In genomic region chr7:18421297-18422004, GRCh38 we compare ENCODE assay signal across 11 cellular contexts.
DNase-seq lines count a peak whose midpoint lies in the region; TF ChIP-seq lines count a peak whose summit lies in the region.
"Had no signal": no experiment of that assay in that cellular context is flagged by ENCODE, and none has a peak within 500 bp of the region (broad histone marks: within the 10 kb centered on the region; RNA-seq: fewer than 3 reads in every experiment).

No MANE protein-coding gene starts in this region.

- H3K9me3 ChIP-seq in Loucy (ENCODE audit: insufficient read depth, low read depth, low read length) (no peaks in the 10 kb centered on the region), smooth muscle cell (replicated peaks; ENCODE audit: low read depth) (no peaks in the 10 kb centered on the region)

- H3K27me3 ChIP-seq in Loucy (ENCODE audit: insufficient read depth, low read length, poor library complexity, severe bottlenecking) (no peaks in the 10 kb centered on the region), smooth muscle cell (ENCODE audit: low read depth) (no peaks in the 10 kb centered on the region)

- H3K4me1 ChIP-seq in Loucy (ENCODE audit: insufficient read depth, low read length, poor library complexity, severe bottlenecking) (peaks cover 32% of the 10 kb centered on the region), smooth muscle cell (ENCODE audit: low read depth) (peaks cover 34% of the 10 kb centered on the region)

- H3K4me1 Mint-ChIP-seq in activated naive CD8-positive, alpha-beta T cell treated with anti-CD3 and anti-CD28 coated beads for 36 hours, result no peaks in the 10 kb centered on the region
- H3K4me1 Mint-ChIP-seq: activated T-helper 17 cell treated with anti-CD3 and anti-CD28 coated beads, Interleukin-2, amount 50 U/mL, for 72 hours had no signal

- H3K4me2 ChIP-seq in Loucy (ENCODE audit: low read depth, low read length, poor library complexity, severe bottlenecking), result peak overlapping the region; percentile 37
- H3K4me2 ChIP-seq in smooth muscle cell, result peak overlapping the region; percentile 55

- H3K27ac ChIP-seq in coronary artery, result no peak overlapping the region
- peak overlapping the region; percentile 84 for H3K27ac ChIP-seq in smooth muscle cell (ENCODE audit: low read depth)
- no peak overlapping the region for H3K27ac ChIP-seq in caudate nucleus (ENCODE audit: low read depth, low read length)

- H2AFZ ChIP-seq in Loucy (ENCODE audit: low read length) (no peak overlapping the region), smooth muscle cell (ENCODE audit: low read depth) (peak overlapping the region; percentile 4)

- H3K27ac Mint-ChIP-seq in activated naive CD8-positive, alpha-beta T cell treated with anti-CD3 and anti-CD28 coated beads for 36 hours, result no peak overlapping the region
- H3K27ac Mint-ChIP-seq: activated T-helper 17 cell treated with anti-CD3 and anti-CD28 coated beads, Interleukin-2, amount 50 U/mL, for 72 hours had no signal

- DNase-seq in DMS 273 (lab: John Stamatoyannopoulos, UW; ENCODE audit: unreplicated experiment) (peak; percentile 47), DMS 273 treated with DMSO at 0.1 percent for 48 hours (lab: John Stamatoyannopoulos, UW) (no peak), coronary artery (ENCODE audit: low spot score) (no peak), smooth muscle cell (lab: John Stamatoyannopoulos, UW; ENCODE audit: unreplicated experiment) (no peak), globus pallidus (ENCODE audit: low spot score) (no peak), caudate nucleus (lab: John Stamatoyannopoulos, UW) (no peak)
- no peak for DNase-seq in activated naive CD8-positive, alpha-beta T cell treated with anti-CD3 and anti-CD28 coated beads for 36 hours
- DNase-seq: stimulated activated CD4-positive, alpha-beta T cell treated with anti-CD3 and anti-CD28 coated beads, Interleukin-4, amount 100 ng/mL, for 1 hour; T-helper 1 cell had no signal

- TF ChIP-seq CTCF in Loucy (conservative IDR thresholded peaks at IDR 0.05; ENCODE audit: low read length), result no peak
- TF ChIP-seq CTCF in coronary artery (IDR thresholded peaks at IDR 0.05), result no peak
- no peak for TF ChIP-seq CTCF in smooth muscle cell (IDR thresholded peaks at IDR 0.05; ENCODE audit: borderline replicate concordance, insufficient read depth, poor library complexity, severe bottlenecking)

- H3F3A ChIP-seq in Loucy (ENCODE audit: low read depth) (no peaks in the 10 kb centered on the region), smooth muscle cell (ENCODE audit: low read depth) (no peaks in the 10 kb centered on the region)

- H3K9me2 ChIP-seq in Loucy (replicated peaks; ENCODE audit: low read depth, low read length), result no peaks in the 10 kb centered on the region

- H3K9me3 Mint-ChIP-seq in activated naive CD8-positive, alpha-beta T cell treated with anti-CD3 and anti-CD28 coated beads for 36 hours, result no peaks in the 10 kb centered on the region
- H3K9me3 Mint-ChIP-seq: activated T-helper 17 cell treated with anti-CD3 and anti-CD28 coated beads, Interleukin-2, amount 50 U/mL, for 72 hours had no signal

- 9% methylated on average over 4 of the region's 4 CpGs for WGBS in smooth muscle cell (ENCODE audit: low lambda C conversion rate)

- H3K4me3 ChIP-seq in Loucy (ENCODE audit: low read length, poor library complexity, severe bottlenecking) (no peak overlapping the region), coronary artery (peak overlapping the region; percentile 37), smooth muscle cell (no peak overlapping the region)

- H3K36me3 ChIP-seq in Loucy (ENCODE audit: insufficient read depth, low read length), result no peaks in the 10 kb centered on the region
- no peaks in the 10 kb centered on the region for H3K36me3 ChIP-seq in smooth muscle cell (ENCODE audit: low read depth)

- peak overlapping the region; percentile 53 for H3K9ac ChIP-seq in Loucy (ENCODE audit: low read depth, low read length, poor library complexity, severe bottlenecking)
- peak overlapping the region; percentile 26 for H3K9ac ChIP-seq in smooth muscle cell (ENCODE audit: low read depth)

- H3K36me3 Mint-ChIP-seq in activated naive CD8-positive, alpha-beta T cell treated with anti-CD3 and anti-CD28 coated beads for 36 hours, result no peaks in the 10 kb centered on the region

- H3K4me3 Mint-ChIP-seq in activated naive CD8-positive, alpha-beta T cell treated with anti-CD3 and anti-CD28 coated beads for 36 hours, result no peak overlapping the region
- H3K4me3 Mint-ChIP-seq: activated T-helper 17 cell treated with anti-CD3 and anti-CD28 coated beads, Interleukin-2, amount 50 U/mL, for 72 hours had no signal

- H4K20me1 ChIP-seq in Loucy (ENCODE audit: insufficient read depth, low read length, poor library complexity, severe bottlenecking), result no peaks in the 10 kb centered on the region
- H4K20me1 ChIP-seq in smooth muscle cell (ENCODE audit: low read depth), result no peaks in the 10 kb centered on the region

- H3K79me2 ChIP-seq in Loucy (ENCODE audit: insufficient read depth, low read length) (peaks cover 65% of the 10 kb centered on the region), smooth muscle cell (ENCODE audit: low read depth) (no peaks in the 10 kb centered on the region)

- no peaks in the 10 kb centered on the region for H3K27me3 Mint-ChIP-seq in activated naive CD8-positive, alpha-beta T cell treated with anti-CD3 and anti-CD28 coated beads for 36 hours
